1 cellular context compared by ENCODE assay signal in genomic region chr10:30433779-30434272, GRCh38.
A peak's percentile ranks its signal among the peaks of the same experiment; 100 is the strongest.
TF ChIP-seq lines count a peak whose summit lies in the region.

TSS of gene MAP3K8 (plus strand) at chr10:30434184. CDS start at chr10:30438939, 4,755 bp downstream.

TF ChIP-seq in WTC11, 78 proteins besides CTCF, POLR2A, EP300 and RAD21 (continued from another document):
- TF ChIP-seq CREB1 (CRISPR knock-in tag; IDR thresholded peaks at IDR 0.05), result no peak
- TF ChIP-seq MYBL2 (CRISPR knock-in tag; IDR thresholded peaks at IDR 0.05), result no peak; the same call in 1 of the 2 replicates
- TF ChIP-seq, protein P1, sequence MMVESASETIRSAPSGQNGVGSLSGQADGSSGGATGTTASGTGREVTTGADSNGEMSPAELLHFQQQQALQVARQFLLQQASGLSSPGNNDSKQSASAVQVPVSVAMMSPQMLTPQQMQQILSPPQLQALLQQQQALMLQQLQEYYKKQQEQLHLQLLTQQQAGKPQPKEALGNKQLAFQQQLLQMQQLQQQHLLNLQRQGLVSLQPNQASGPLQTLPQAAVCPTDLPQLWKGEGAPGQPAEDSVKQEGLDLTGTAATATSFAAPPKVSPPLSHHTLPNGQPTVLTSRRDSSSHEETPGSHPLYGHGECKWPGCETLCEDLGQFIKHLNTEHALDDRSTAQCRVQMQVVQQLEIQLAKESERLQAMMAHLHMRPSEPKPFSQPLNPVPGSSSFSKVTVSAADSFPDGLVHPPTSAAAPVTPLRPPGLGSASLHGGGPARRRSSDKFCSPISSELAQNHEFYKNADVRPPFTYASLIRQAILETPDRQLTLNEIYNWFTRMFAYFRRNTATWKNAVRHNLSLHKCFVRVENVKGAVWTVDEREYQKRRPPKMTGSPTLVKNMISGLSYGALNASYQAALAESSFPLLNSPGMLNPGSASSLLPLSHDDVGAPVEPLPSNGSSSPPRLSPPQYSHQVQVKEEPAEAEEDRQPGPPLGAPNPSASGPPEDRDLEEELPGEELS (CRISPR knock-in tag; IDR thresholded peaks at IDR 0.05), result peak; percentile 37; the same call in 1 of the 2 replicates
- TF ChIP-seq, protein P2, sequence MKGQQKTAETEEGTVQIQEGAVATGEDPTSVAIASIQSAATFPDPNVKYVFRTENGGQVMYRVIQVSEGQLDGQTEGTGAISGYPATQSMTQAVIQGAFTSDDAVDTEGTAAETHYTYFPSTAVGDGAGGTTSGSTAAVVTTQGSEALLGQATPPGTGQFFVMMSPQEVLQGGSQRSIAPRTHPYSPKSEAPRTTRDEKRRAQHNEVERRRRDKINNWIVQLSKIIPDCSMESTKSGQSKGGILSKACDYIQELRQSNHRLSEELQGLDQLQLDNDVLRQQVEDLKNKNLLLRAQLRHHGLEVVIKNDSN (CRISPR knock-in tag; IDR thresholded peaks at IDR 0.05), result no peak
- no peak for TF ChIP-seq ZNF219 (CRISPR knock-in tag; IDR thresholded peaks at IDR 0.05; ENCODE audit: borderline replicate concordance)
- TF ChIP-seq, protein P3, sequence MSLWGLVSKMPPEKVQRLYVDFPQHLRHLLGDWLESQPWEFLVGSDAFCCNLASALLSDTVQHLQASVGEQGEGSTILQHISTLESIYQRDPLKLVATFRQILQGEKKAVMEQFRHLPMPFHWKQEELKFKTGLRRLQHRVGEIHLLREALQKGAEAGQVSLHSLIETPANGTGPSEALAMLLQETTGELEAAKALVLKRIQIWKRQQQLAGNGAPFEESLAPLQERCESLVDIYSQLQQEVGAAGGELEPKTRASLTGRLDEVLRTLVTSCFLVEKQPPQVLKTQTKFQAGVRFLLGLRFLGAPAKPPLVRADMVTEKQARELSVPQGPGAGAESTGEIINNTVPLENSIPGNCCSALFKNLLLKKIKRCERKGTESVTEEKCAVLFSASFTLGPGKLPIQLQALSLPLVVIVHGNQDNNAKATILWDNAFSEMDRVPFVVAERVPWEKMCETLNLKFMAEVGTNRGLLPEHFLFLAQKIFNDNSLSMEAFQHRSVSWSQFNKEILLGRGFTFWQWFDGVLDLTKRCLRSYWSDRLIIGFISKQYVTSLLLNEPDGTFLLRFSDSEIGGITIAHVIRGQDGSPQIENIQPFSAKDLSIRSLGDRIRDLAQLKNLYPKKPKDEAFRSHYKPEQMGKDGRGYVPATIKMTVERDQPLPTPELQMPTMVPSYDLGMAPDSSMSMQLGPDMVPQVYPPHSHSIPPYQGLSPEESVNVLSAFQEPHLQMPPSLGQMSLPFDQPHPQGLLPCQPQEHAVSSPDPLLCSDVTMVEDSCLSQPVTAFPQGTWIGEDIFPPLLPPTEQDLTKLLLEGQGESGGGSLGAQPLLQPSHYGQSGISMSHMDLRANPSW (CRISPR knock-in tag; conservative IDR thresholded peaks at IDR 0.05; ENCODE audit: low read depth), result no peak
- no peak for TF ChIP-seq AR (CRISPR knock-in tag; IDR thresholded peaks at IDR 0.05)
- TF ChIP-seq, protein P4, sequence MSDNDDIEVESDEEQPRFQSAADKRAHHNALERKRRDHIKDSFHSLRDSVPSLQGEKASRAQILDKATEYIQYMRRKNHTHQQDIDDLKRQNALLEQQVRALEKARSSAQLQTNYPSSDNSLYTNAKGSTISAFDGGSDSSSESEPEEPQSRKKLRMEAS (CRISPR knock-in tag; IDR thresholded peaks at IDR 0.05), result peak; percentile 11; the same call in 1 of the 2 replicates
- TF ChIP-seq, protein P5, sequence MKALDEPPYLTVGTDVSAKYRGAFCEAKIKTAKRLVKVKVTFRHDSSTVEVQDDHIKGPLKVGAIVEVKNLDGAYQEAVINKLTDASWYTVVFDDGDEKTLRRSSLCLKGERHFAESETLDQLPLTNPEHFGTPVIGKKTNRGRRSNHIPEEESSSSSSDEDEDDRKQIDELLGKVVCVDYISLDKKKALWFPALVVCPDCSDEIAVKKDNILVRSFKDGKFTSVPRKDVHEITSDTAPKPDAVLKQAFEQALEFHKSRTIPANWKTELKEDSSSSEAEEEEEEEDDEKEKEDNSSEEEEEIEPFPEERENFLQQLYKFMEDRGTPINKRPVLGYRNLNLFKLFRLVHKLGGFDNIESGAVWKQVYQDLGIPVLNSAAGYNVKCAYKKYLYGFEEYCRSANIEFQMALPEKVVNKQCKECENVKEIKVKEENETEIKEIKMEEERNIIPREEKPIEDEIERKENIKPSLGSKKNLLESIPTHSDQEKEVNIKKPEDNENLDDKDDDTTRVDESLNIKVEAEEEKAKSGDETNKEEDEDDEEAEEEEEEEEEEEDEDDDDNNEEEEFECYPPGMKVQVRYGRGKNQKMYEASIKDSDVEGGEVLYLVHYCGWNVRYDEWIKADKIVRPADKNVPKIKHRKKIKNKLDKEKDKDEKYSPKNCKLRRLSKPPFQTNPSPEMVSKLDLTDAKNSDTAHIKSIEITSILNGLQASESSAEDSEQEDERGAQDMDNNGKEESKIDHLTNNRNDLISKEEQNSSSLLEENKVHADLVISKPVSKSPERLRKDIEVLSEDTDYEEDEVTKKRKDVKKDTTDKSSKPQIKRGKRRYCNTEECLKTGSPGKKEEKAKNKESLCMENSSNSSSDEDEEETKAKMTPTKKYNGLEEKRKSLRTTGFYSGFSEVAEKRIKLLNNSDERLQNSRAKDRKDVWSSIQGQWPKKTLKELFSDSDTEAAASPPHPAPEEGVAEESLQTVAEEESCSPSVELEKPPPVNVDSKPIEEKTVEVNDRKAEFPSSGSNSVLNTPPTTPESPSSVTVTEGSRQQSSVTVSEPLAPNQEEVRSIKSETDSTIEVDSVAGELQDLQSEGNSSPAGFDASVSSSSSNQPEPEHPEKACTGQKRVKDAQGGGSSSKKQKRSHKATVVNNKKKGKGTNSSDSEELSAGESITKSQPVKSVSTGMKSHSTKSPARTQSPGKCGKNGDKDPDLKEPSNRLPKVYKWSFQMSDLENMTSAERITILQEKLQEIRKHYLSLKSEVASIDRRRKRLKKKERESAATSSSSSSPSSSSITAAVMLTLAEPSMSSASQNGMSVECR (CRISPR knock-in tag; IDR thresholded peaks at IDR 0.05; ENCODE audit: borderline replicate concordance), result 0 out of 2 replicates have a peak, but pooled peaks have one; percentile 52
- no peak for TF ChIP-seq ZNF423 (CRISPR knock-in tag; IDR thresholded peaks at IDR 0.05)
- TF ChIP-seq ZNF317 (CRISPR knock-in tag; IDR thresholded peaks at IDR 0.05; ENCODE audit: borderline replicate concordance, low read depth), result no peak
- no peak for TF ChIP-seq PRRX2 (CRISPR knock-in tag; IDR thresholded peaks at IDR 0.05)
- TF ChIP-seq SP1 (CRISPR knock-in tag; conservative IDR thresholded peaks at IDR 0.05), result peak; percentile 49; the same call in 1 of the 2 replicates
